8 cellular contexts compared by ENCODE assay signal in the genomic region with DNA sequence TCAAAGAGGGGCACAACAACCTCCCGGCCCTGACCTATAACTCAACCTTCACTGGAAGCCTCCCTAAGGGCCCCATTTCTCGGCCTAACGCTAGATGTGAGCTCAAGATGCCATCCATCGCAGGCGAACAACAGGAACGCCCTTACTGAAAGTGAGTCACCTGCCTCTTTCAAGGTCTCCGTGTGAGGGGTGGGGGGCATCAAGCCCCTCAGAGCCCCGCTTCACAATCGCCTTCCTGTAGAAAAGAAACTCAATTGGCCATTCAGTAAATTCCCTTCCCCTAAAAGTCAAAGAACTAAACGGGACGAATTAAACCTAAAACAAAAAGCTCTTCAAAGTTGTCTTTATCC. TPM values are rescaled to one million over a fixed set of nuclear protein-coding genes. Genes with fewer than 3 reads are reported as not detected.
DNase-seq lines count a peak whose midpoint lies in the region; ATAC-seq and TF ChIP-seq lines count a peak whose summit lies in the region.

No MANE protein-coding gene starts in this region.

- peaks cover 1% of the 10 kb centered on the region for H3K27me3 Mint-ChIP-seq in activated T-helper 2 cell treated with anti-CD3 and anti-CD28 coated beads, Interferon-gamma antibody, Interleukin-2, Interleukin-4, amounts not matched to agents 10 μg/mL and 5 μg/mL and 100 μg/mL, durations not matched to agents 14 hours and 24 hours and 36 hours (ENCODE audit: low read depth)

- TF ChIP-seq EP300 in tibial nerve (IDR thresholded peaks at IDR 0.05) = no peak

- H3K27ac ChIP-seq in foreskin keratinocyte (peak overlapping the region; percentile 72), osteoblast (ENCODE audit: low read depth, low read length) (peak overlapping the region; percentile 92), tibial nerve (peak overlapping the region; percentile 88 to 93 (median 91))

- ATAC-seq in foreskin keratinocyte (peak; percentile 54), GM21526 (IDR thresholded peaks at IDR 0.05; ENCODE audit: low FRiP score, unreplicated experiment) (no peak)

- H3K36me3 ChIP-seq in osteoblast (ENCODE audit: insufficient read depth, low read length) (peaks cover 3% of the 10 kb centered on the region), tibial nerve (peaks cover 0 to 15% (median 0%) of the 10 kb centered on the region in 3 donors)

- WGBS in tibial nerve, 2 donors = 0 to 1% methylated on average over 11 of the region's 11 CpGs

- intact Hi-C loops in activated T-helper 2 cell treated with anti-CD3 and anti-CD28 coated beads, Interferon-gamma antibody, Interleukin-2, Interleukin-4, amounts not matched to agents 10 μg/mL and 5 μg/mL and 100 μg/mL, durations not matched to agents 14 hours and 24 hours and 36 hours (cut with micrococcal nuclease) = loop anchor here (1.0 to 10.0 kb wide), 5 partner anchors 44 to 234 kb away; a partner anchor contains a TSS

- peak overlapping the region; percentile 89 for H3K27ac Mint-ChIP-seq in activated T-helper 2 cell treated with anti-CD3 and anti-CD28 coated beads, Interferon-gamma antibody, Interleukin-2, Interleukin-4, amounts not matched to agents 10 μg/mL and 5 μg/mL and 100 μg/mL, durations not matched to agents 14 hours and 24 hours and 36 hours

- H3K9me3 ChIP-seq in osteoblast (ENCODE audit: low read depth, low read length) = no peaks in the 10 kb centered on the region
- peaks cover 0 to 11% (median 0%) of the 10 kb centered on the region in 4 donors for H3K9me3 ChIP-seq in tibial nerve

- peaks cover 18% of the 10 kb centered on the region for H3K9me3 Mint-ChIP-seq in activated T-helper 2 cell treated with anti-CD3 and anti-CD28 coated beads, Interferon-gamma antibody, Interleukin-2, Interleukin-4, amounts not matched to agents 10 μg/mL and 5 μg/mL and 100 μg/mL, durations not matched to agents 14 hours and 24 hours and 36 hours

- H2AFZ ChIP-seq in osteoblast (ENCODE audit: low read length) = peak overlapping the region; percentile 98

- H3K4me3 ChIP-seq in osteoblast (ENCODE audit: insufficient read depth, low read length) (peak overlapping the region; percentile 99), tibial nerve (peak overlapping the region; percentile 42 to 78 (median 74))

- H4K20me1 ChIP-seq in osteoblast (ENCODE audit: insufficient read depth, low read length) = no peaks in the 10 kb centered on the region

- H3K27me3 ChIP-seq in foreskin keratinocyte (no peaks in the 10 kb centered on the region), osteoblast (ENCODE audit: insufficient read depth, low read length) (no peaks in the 10 kb centered on the region), tibial nerve (no peaks in the 10 kb centered on the region)

- H3K4me3 Mint-ChIP-seq in activated T-helper 2 cell treated with anti-CD3 and anti-CD28 coated beads, Interferon-gamma antibody, Interleukin-2, Interleukin-4, amounts not matched to agents 10 μg/mL and 5 μg/mL and 100 μg/mL, durations not matched to agents 14 hours and 24 hours and 36 hours (ENCODE audit: low read depth) = peak overlapping the region; percentile 90

- peaks cover 45% of the 10 kb centered on the region for H3K79me2 ChIP-seq in osteoblast (ENCODE audit: insufficient read depth, low read length)

- no peaks in the 10 kb centered on the region for H3K4me1 ChIP-seq in foreskin keratinocyte
- peaks cover 4% of the 10 kb centered on the region for H3K4me1 ChIP-seq in osteoblast (ENCODE audit: insufficient read depth, low read length)
- peaks cover 0 to 31% (median 10%) of the 10 kb centered on the region in 4 donors for H3K4me1 ChIP-seq in tibial nerve

- DNase-seq in NCI-H748 (lab: John Stamatoyannopoulos, UW; ENCODE audit: unreplicated experiment) = peak; percentile 26
- no peak for DNase-seq in NCI-H748 treated with DMSO at 0.1 percent for 48 hours (lab: John Stamatoyannopoulos, UW)
- peak; percentile 23 for DNase-seq in NCI-H69 (lab: John Stamatoyannopoulos, UW)
- DNase-seq in activated T-helper 2 cell treated with anti-CD3 and anti-CD28 coated beads, Interferon-gamma antibody, Interleukin-2, Interleukin-4, amounts not matched to agents 10 μg/mL and 5 μg/mL and 100 μg/mL, durations not matched to agents 14 hours and 24 hours and 36 hours (ENCODE audit: low spot score) = peak; percentile 21
- DNase-seq in foreskin keratinocyte = peak; percentile 30 to 62
- DNase-seq in osteoblast (ENCODE audit: insufficient read length, low spot score, missing footprints) = peak; percentile 68
- DNase-seq in tibial nerve (ENCODE audit: low spot score in 2 of 2) = no peak

- H3K4me2 ChIP-seq in osteoblast (ENCODE audit: insufficient read depth, low read length) = peak overlapping the region; percentile 96

- TF ChIP-seq CTCF in foreskin keratinocyte (conservative IDR thresholded peaks at IDR 0.05) (no peak), osteoblast (IDR thresholded peaks at IDR 0.05; ENCODE audit: extremely low read depth, low read depth, low read length) (no peak), tibial nerve (IDR thresholded peaks at IDR 0.05) (no peak)

- peaks cover 23% of the 10 kb centered on the region for H3K4me1 Mint-ChIP-seq in activated T-helper 2 cell treated with anti-CD3 and anti-CD28 coated beads, Interferon-gamma antibody, Interleukin-2, Interleukin-4, amounts not matched to agents 10 μg/mL and 5 μg/mL and 100 μg/mL, durations not matched to agents 14 hours and 24 hours and 36 hours (ENCODE audit: low read depth)

- TF ChIP-seq POLR2A in tibial nerve (IDR thresholded peaks at IDR 0.05) = no peak

- peaks cover 22% of the 10 kb centered on the region for H3K36me3 Mint-ChIP-seq in activated T-helper 2 cell treated with anti-CD3 and anti-CD28 coated beads, Interferon-gamma antibody, Interleukin-2, Interleukin-4, amounts not matched to agents 10 μg/mL and 5 μg/mL and 100 μg/mL, durations not matched to agents 14 hours and 24 hours and 36 hours (ENCODE audit: low read depth)

RNA-seq across cellular contexts. Expression of a gene that starts 0.7 kb away (rescaled TPM):
- total RNA-seq in activated T-helper 2 cell treated with anti-CD3 and anti-CD28 coated beads, Interferon-gamma antibody, Interleukin-2, Interleukin-4, amounts not matched to agents 10 μg/mL and 5 μg/mL and 100 μg/mL, durations not matched to agents 14 hours and 24 hours and 36 hours = 20.8 and 20.9 TPM in 2 replicates
- total RNA-seq in foreskin keratinocyte (11.6 and 13.2 TPM in 2 replicates), osteoblast (27.9 and 29.8 TPM in 2 replicates), tibial nerve (10 to 100 TPM; 14.7 to 21.4 (median 17.4) TPM)
- 3.8 and 4.4 TPM in 2 replicates for polyA plus RNA-seq in foreskin keratinocyte

RNA-seq across cellular contexts. Expression of a gene that starts 45.9 kb away (rescaled TPM):
- 15.0 and 19.3 TPM in 2 replicates for total RNA-seq in activated T-helper 2 cell treated with anti-CD3 and anti-CD28 coated beads, Interferon-gamma antibody, Interleukin-2, Interleukin-4, amounts not matched to agents 10 μg/mL and 5 μg/mL and 100 μg/mL, durations not matched to agents 14 hours and 24 hours and 36 hours
- total RNA-seq in foreskin keratinocyte = 16.2 and 18.7 TPM in 2 replicates
- 23.6 and 27.5 TPM in 2 replicates for polyA plus RNA-seq in foreskin keratinocyte
- total RNA-seq in osteoblast = 22.1 and 23.0 TPM in 2 replicates
- 10 to 100 TPM; 42.9 to 66.5 (median 62.2) TPM for total RNA-seq in tibial nerve

RNA-seq across cellular contexts. Expression of a gene that starts 48.1 kb away (rescaled TPM):
- total RNA-seq in activated T-helper 2 cell treated with anti-CD3 and anti-CD28 coated beads, Interferon-gamma antibody, Interleukin-2, Interleukin-4, amounts not matched to agents 10 μg/mL and 5 μg/mL and 100 μg/mL, durations not matched to agents 14 hours and 24 hours and 36 hours = 2.4 and 2.7 TPM in 2 replicates
- 20.4 and 21.5 TPM in 2 replicates for total RNA-seq in foreskin keratinocyte
- 2.5 and 3.9 TPM in 2 replicates for polyA plus RNA-seq in foreskin keratinocyte
- 13.4 and 17.7 TPM in 2 replicates for total RNA-seq in osteoblast
- 10 to 100 TPM; 10.5 to 17.4 (median 13.4) TPM for total RNA-seq in tibial nerve

Comparison
In these comparisons a context has a peak if more than half of its experiments do, and no peak if none do; other contexts are left out.
1. DNase-seq: peak in NCI-H748 (single experiment), NCI-H69 (single experiment), activated T-helper 2 cell treated with anti-CD3 and anti-CD28 coated beads, Interferon-gamma antibody, Interleukin-2, Interleukin-4, amounts not matched to agents 10 μg/mL and 5 μg/mL and 100 μg/mL, durations not matched to agents 14 hours and 24 hours and 36 hours (single experiment), foreskin keratinocyte (2 of 2) and osteoblast (single experiment); none in NCI-H748 treated with DMSO at 0.1 percent for 48 hours (single experiment) and tibial nerve (0 of 2).
2. Peak in every context shown above with its lines, with median percentiles within 50 percentile points of each other: H3K27ac ChIP-seq.